In the genomic region with DNA sequence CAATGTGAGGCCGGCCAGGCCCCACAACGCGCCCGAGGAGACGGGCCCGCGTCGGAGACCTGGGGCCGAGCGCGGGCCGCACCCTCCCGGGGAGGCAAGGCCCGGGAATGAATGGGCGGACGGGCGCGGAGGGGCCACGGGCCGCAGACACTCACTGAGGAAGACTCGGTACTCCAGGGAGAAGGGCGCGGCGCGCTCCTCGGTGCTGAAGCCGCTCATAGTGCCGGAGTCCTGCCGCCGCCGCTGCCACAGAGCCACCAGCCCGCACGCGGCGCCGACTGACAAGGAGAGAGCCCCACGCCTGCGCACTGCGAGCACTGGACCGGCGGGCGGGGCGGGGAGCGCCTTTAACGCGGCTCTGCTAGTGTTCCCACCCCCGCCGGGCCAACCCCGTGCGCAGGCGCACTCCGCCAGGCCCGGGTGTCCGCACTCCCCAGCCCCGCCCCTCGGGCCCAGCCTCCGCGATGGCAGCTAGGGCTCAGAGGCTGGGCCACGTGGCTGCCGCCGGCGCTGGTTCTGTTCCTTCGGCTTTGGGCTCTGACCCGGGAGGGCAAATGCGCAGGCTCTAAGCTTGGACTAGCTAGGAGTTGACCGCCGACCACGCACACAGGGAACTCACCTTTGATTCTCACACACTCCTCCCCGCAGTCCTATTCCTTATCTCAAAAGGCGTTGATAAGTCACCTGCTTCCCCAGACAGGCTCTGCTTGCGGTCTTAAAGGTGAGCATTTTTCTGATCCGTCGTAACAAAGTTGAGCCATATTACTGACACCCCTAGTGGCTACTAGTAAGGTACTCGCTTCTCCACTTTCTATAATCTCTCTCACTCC, we compare ENCODE assay signal across 8 cellular contexts. TPM values are rescaled to one million over a fixed set of nuclear protein-coding genes. Genes with fewer than 3 reads are reported as not detected.
DNase-seq lines count a peak whose midpoint lies in the region; ATAC-seq and TF ChIP-seq lines count a peak whose summit lies in the region.

A gene (minus strand): TSS at position 321 of the 830 bp plus-strand sequence. CDS start 102 bp downstream, at position 219.

- peak within 1 kb of the TSS; percentile 90 for H3K27ac ChIP-seq in muscle layer of duodenum (ENCODE audit: low read length)

- H3K36me3 ChIP-seq in muscle layer of duodenum (ENCODE audit: control insufficient read depth in 1 of 2, insufficient read depth in 2 of 2, low read length in 2 of 2), result peaks cover 0 to 9% of the 10 kb centered on the region in 2 donors

- peaks cover 17% of the 10 kb centered on the region for H3K36me3 Mint-ChIP-seq in activated T-cell treated with anti-CD3 and anti-CD28 coated beads, Interleukin-2, amount 50 U/mL, for 4 hours (ENCODE audit: insufficient read depth)

- H3K4me3 Mint-ChIP-seq in activated T-cell treated with anti-CD3 and anti-CD28 coated beads, Interleukin-2, amount 50 U/mL, for 4 hours, result peak within 1 kb of the TSS; percentile 89

- peaks cover 27% of the 10 kb centered on the region for H3K4me1 Mint-ChIP-seq in activated T-cell treated with anti-CD3 and anti-CD28 coated beads, Interleukin-2, amount 50 U/mL, for 4 hours (ENCODE audit: low read depth)

- H3K27me3 Mint-ChIP-seq in activated T-cell treated with anti-CD3 and anti-CD28 coated beads, Interleukin-2, amount 50 U/mL, for 4 hours (ENCODE audit: low read depth), result no peaks in the 10 kb centered on the region

- ATAC-seq in GM21717 (IDR thresholded peaks at IDR 0.05; ENCODE audit: unreplicated experiment), result peak; percentile 72
- peak; percentile 92 to 93 for ATAC-seq in activated T-cell treated with anti-CD3 and anti-CD28 coated beads, Interleukin-2, amount 50 U/mL, for 4 hours
- ATAC-seq in esophagus mucosa, result peak; percentile 98

- peaks cover 6% of the 10 kb centered on the region in 2 donors for H3K4me1 ChIP-seq in muscle layer of duodenum (ENCODE audit: control insufficient read depth in 1 of 2, insufficient read depth in 2 of 2, low read length in 2 of 2)

- peak within 1 kb of the TSS; percentile 92 to 97 for H3K4me3 ChIP-seq in muscle layer of duodenum (ENCODE audit: low read depth in 1 of 2, low read length in 2 of 2)

- DNase-seq in DMS53 treated with DMSO at 0.1 percent for 48 hours (lab: John Stamatoyannopoulos, UW; ENCODE audit: unreplicated experiment), result peak; percentile 92
- peak; percentile 93 for DNase-seq in KG1 (lab: John Stamatoyannopoulos, UW)
- DNase-seq in activated T-cell treated with anti-CD3 and anti-CD28 coated beads, Interleukin-2, amount 50 U/mL, for 4 hours, result peak; percentile 99
- peak; percentile 97 to 100 for DNase-seq in stimulated activated CD8-positive, alpha-beta memory T cell treated with anti-CD3 and anti-CD28 coated beads, Interleukin-7, amount 100 ng/mL, for 4 hours (ENCODE audit: low read depth in 2 of 2)

- no peaks in the 10 kb centered on the region for H3K9me3 Mint-ChIP-seq in activated T-cell treated with anti-CD3 and anti-CD28 coated beads, Interleukin-2, amount 50 U/mL, for 4 hours

- H3K9me3 ChIP-seq in muscle layer of duodenum (ENCODE audit: control insufficient read depth in 1 of 2, low read length in 2 of 2), result no peaks in the 10 kb centered on the region

- no peaks in the 10 kb centered on the region for H3K27me3 ChIP-seq in muscle layer of duodenum (ENCODE audit: low read depth, low read length)

TF ChIP-seq in PFSK-1, 5 proteins besides CTCF, POLR2A, EP300 and RAD21:
- TF ChIP-seq TAF1 (IDR thresholded peaks at IDR 0.05; ENCODE audit: borderline replicate concordance, insufficient read depth, low read length) (peak; percentile 65; the same call in 1 of the 2 replicates), SIN3A (IDR thresholded peaks at IDR 0.05; ENCODE audit: borderline replicate concordance, insufficient read depth, low read length) (peak; percentile 59; the same call in 1 of the 2 replicates), FOXP2 (optimal IDR thresholded peaks at IDR 0.05; ENCODE audit: borderline replicate concordance, extremely low read depth, extremely low read length, insufficient read depth) (no peak), POLR2AphosphoS5 (IDR thresholded peaks at IDR 0.05; ENCODE audit: low read depth, low read length) (peak; percentile 89)
- TF ChIP-seq, protein P1, sequence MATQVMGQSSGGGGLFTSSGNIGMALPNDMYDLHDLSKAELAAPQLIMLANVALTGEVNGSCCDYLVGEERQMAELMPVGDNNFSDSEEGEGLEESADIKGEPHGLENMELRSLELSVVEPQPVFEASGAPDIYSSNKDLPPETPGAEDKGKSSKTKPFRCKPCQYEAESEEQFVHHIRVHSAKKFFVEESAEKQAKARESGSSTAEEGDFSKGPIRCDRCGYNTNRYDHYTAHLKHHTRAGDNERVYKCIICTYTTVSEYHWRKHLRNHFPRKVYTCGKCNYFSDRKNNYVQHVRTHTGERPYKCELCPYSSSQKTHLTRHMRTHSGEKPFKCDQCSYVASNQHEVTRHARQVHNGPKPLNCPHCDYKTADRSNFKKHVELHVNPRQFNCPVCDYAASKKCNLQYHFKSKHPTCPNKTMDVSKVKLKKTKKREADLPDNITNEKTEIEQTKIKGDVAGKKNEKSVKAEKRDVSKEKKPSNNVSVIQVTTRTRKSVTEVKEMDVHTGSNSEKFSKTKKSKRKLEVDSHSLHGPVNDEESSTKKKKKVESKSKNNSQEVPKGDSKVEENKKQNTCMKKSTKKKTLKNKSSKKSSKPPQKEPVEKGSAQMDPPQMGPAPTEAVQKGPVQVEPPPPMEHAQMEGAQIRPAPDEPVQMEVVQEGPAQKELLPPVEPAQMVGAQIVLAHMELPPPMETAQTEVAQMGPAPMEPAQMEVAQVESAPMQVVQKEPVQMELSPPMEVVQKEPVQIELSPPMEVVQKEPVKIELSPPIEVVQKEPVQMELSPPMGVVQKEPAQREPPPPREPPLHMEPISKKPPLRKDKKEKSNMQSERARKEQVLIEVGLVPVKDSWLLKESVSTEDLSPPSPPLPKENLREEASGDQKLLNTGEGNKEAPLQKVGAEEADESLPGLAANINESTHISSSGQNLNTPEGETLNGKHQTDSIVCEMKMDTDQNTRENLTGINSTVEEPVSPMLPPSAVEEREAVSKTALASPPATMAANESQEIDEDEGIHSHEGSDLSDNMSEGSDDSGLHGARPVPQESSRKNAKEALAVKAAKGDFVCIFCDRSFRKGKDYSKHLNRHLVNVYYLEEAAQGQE (IDR thresholded peaks at IDR 0.05; ENCODE audit: insufficient read depth in 1 of 2, low read depth in 2 of 2, low read length in 2 of 2), result 0 out of 4 replicates have a peak, but pooled peaks of 1 of the 2 experiments have one; percentile 3

RNA-seq across cellular contexts. Expression of the gene that starts here (rescaled TPM):
- polyA plus RNA-seq in PFSK-1 (2012; ENCODE audit: insufficient read length, low read depth), result 69.6 TPM
- 100 to 1,000 TPM; 362 to 495 (median 375) TPM for total RNA-seq in activated T-cell treated with anti-CD3 and anti-CD28 coated beads, Interleukin-2, amount 50 U/mL, for 4 hours
- total RNA-seq in esophagus mucosa, result 158 TPM

Comparison
In these comparisons a context has a peak if more than half of its experiments do, and no peak if none do; other contexts are left out.
1. Peak in every context shown above with its lines: DNase-seq, ATAC-seq, H3K4me3 ChIP-seq and H3K27ac ChIP-seq.